26 cellular contexts compared by ENCODE assay signal in genomic region chr7:32573110-32573687, GRCh38.
DNase-seq lines count a peak whose midpoint lies in the region; ATAC-seq, FAIRE-seq and TF ChIP-seq lines count a peak whose summit lies in the region.
"Had no signal": no experiment of that assay in that cellular context is flagged by ENCODE, and none has a peak within 500 bp of the region (broad histone marks: within the 10 kb centered on the region; RNA-seq: fewer than 3 reads in every experiment).

No MANE protein-coding gene starts in this region.

- intact Hi-C loops in HepG2 (cut with micrococcal nuclease; ENCODE audit: unreplicated experiment) (no loop called here), right lobe of liver (cut with DNase I) (no loop called here), K562 (cut with micrococcal nuclease) (no loop called here)

- H4K20me1 ChIP-seq in HepG2 (ENCODE audit: insufficient read depth, low read length) (no peaks in the 10 kb centered on the region), K562 (replicated peaks; ENCODE audit: control insufficient read depth, insufficient read depth, low read length) (no peaks in the 10 kb centered on the region)

- no peak overlapping the region for H3K9ac ChIP-seq in HepG2 (ENCODE audit: insufficient read depth, low read depth, low read length)
- no peak overlapping the region for H3K9ac ChIP-seq in K562 (ENCODE audit: insufficient read depth in 1 of 2, low read depth in 2 of 2, low read length in 2 of 2)
- H3K9ac ChIP-seq in trophoblast cell (ENCODE audit: low read length) = no peak overlapping the region
- H3K9ac ChIP-seq: BLaER1 treated with 17β-estradiol and CSF1 and Interleukin-3, amounts not matched to agents 10 nM and 100 nM had no signal

- H3K4me3 ChIP-seq in HepG2 (replicated peaks in 1 of 3; ENCODE audit: insufficient read depth in 1 of 3, low read depth in 2 of 3, low read length in 3 of 3) (no peak overlapping the region), right lobe of liver (no peak overlapping the region), K562 (no peak overlapping the region), trophoblast cell (ENCODE audit: low read depth, low read length) (no peak overlapping the region)
- H3K4me3 ChIP-seq: A549; BLaER1 treated with 17β-estradiol and CSF1 and Interleukin-3, amounts not matched to agents 10 nM and 100 nM; GM23338 had no signal

- no peak overlapping the region for H4K8ac ChIP-seq in trophoblast cell (ENCODE audit: low read depth, low read length)

- no peak for TF ChIP-seq CTCF in HepG2 (CRISPR knock-in tag; IDR thresholded peaks at IDR 0.05)
- TF ChIP-seq CTCF in right lobe of liver (IDR thresholded peaks at IDR 0.05) = no peak
- no peak for TF ChIP-seq CTCF in K562 (IDR thresholded peaks at IDR 0.05 in 2 of 3, conservative IDR thresholded peaks at IDR 0.05 in 1 of 3; ENCODE audit: insufficient read depth in 2 of 3, low read depth in 1 of 3, low read length in 3 of 3)

- H3K9me3 ChIP-seq in HepG2 (ENCODE audit: low read length) (no peaks in the 10 kb centered on the region), right lobe of liver (no peaks in the 10 kb centered on the region), K562 (replicated peaks; ENCODE audit: control insufficient read depth, insufficient read depth, low read depth, low read length) (no peaks in the 10 kb centered on the region), trophoblast cell (ENCODE audit: insufficient read depth, low read depth, low read length) (no peaks in the 10 kb centered on the region)
- H3K9me3 ChIP-seq: A549; BE2C; BLaER1 treated with 17β-estradiol and CSF1 and Interleukin-3, amounts not matched to agents 10 nM and 100 nM had no signal

- no peak overlapping the region for H3K4ac ChIP-seq in trophoblast cell (ENCODE audit: low read depth, low read length)

- H3K4me1 Mint-ChIP-seq in stimulated activated naive B cell treated with anti-CD40 and anti-IgM and Interleukin-4, amounts not matched to agents 10 μg/mL and 1 μg/mL and 100 μg/mL, for 72 hours = peaks cover 0 to 3% of the 10 kb centered on the region in 2 donors
- H3K4me1 Mint-ChIP-seq: CD14-positive monocyte; CD8-positive, alpha-beta memory T cell; GM23338; H9 had no signal

- H3K14ac ChIP-seq in trophoblast cell (ENCODE audit: low read length) = no peak overlapping the region

- FAIRE-seq in HepG2 (lab: Jason Lieb, UNC) (no peak), K562 (lab: Jason Lieb, UNC) (no peak)
- FAIRE-seq: A549, D721Med, GM12891, GM18507 had no signal

- no peaks in the 10 kb centered on the region for H3K79me2 ChIP-seq in HepG2 (ENCODE audit: insufficient read depth, low read length)
- no peaks in the 10 kb centered on the region; the same call in 2 of the 3 replicates for H3K79me2 ChIP-seq in K562 (ENCODE audit: control insufficient read depth, insufficient read depth, low read length)
- no peaks in the 10 kb centered on the region for H3K79me2 ChIP-seq in trophoblast cell (ENCODE audit: control insufficient read depth, insufficient read depth, low read length, poor library complexity)

- H3K27me3 ChIP-seq in HepG2 (ENCODE audit: control insufficient read depth in 1 of 2, insufficient read depth in 2 of 2, low read length in 2 of 2) (no peaks in the 10 kb centered on the region), right lobe of liver (no peaks in the 10 kb centered on the region), K562 (ENCODE audit: control insufficient read depth in 2 of 2, insufficient read depth in 2 of 2, low read length in 2 of 2) (no peaks in the 10 kb centered on the region), trophoblast cell (ENCODE audit: insufficient read depth, low read length) (no peaks in the 10 kb centered on the region)
- H3K27me3 ChIP-seq: BE2C; BLaER1 treated with 17β-estradiol and CSF1 and Interleukin-3, amounts not matched to agents 10 nM and 100 nM had no signal

- no peak overlapping the region for H3K23ac ChIP-seq in trophoblast cell (ENCODE audit: low read length)

- H3K4me2 ChIP-seq in HepG2 (ENCODE audit: low read depth, low read length) (no peak overlapping the region), K562 (ENCODE audit: insufficient read depth, low read length) (no peak overlapping the region), trophoblast cell (ENCODE audit: low read length) (no peak overlapping the region)
- H3K4me2 ChIP-seq: A549; BLaER1 treated with 17β-estradiol and CSF1 and Interleukin-3, amounts not matched to agents 10 nM and 100 nM; GM23338 had no signal

- H3K27ac Mint-ChIP-seq in stimulated activated naive B cell treated with anti-CD40 and anti-IgM and Interleukin-4, amounts not matched to agents 10 μg/mL and 1 μg/mL and 100 μg/mL, for 72 hours = peak overlapping the region; percentile 34
- H3K27ac Mint-ChIP-seq: CD4-positive, alpha-beta T cell; GM23338 had no signal

- no peak overlapping the region for H2AK5ac ChIP-seq in trophoblast cell (ENCODE audit: low read length)

- no peak overlapping the region for H2BK5ac ChIP-seq in trophoblast cell (ENCODE audit: low read depth, low read length, poor library complexity)

- no peak for TF ChIP-seq RAD21 in HepG2 (CRISPR knock-in tag; IDR thresholded peaks at IDR 0.05)
- no peak for TF ChIP-seq RAD21 in K562 (CRISPR knock-in tag; conservative IDR thresholded peaks at IDR 0.05 in 1 of 2, IDR thresholded peaks at IDR 0.05 in 1 of 2)

- no peaks in the 10 kb centered on the region for H3K9me1 ChIP-seq in K562 (ENCODE audit: control insufficient read depth, insufficient read depth, low read length)

- POLR2A ChIA-PET in HepG2 (lab: Yijun Ruan, JAX) (no interaction called here), K562 (lab: Yijun Ruan, JAX) (interaction anchor here (0.6 kb wide), 1 partner anchor 16 kb away, joined by 3 read pairs; no protein-coding TSS in a partner anchor)

- no peak for TF ChIP-seq EP300 in HepG2 (IDR thresholded peaks at IDR 0.05; ENCODE audit: low read depth in 2 of 2, low read length in 2 of 2)
- no peak for TF ChIP-seq EP300 in HepG2 (CRISPR knock-in tag; IDR thresholded peaks at IDR 0.05; ENCODE audit: borderline replicate concordance)
- no peak for TF ChIP-seq EP300 in K562 (IDR thresholded peaks at IDR 0.05; ENCODE audit: low read length)

- H3K27ac ChIP-seq in HepG2 (ENCODE audit: extremely low read length, insufficient read depth, low read length) = no peak overlapping the region
- no peak overlapping the region for H3K27ac ChIP-seq in right lobe of liver
- no peak overlapping the region for H3K27ac ChIP-seq in K562 (ENCODE audit: extremely low read depth, low read depth, low read length)
- H3K27ac ChIP-seq in trophoblast cell (ENCODE audit: low read depth, low read length) = no peak overlapping the region
- H3K27ac ChIP-seq: BLaER1 treated with 17β-estradiol and CSF1 and Interleukin-3, amounts not matched to agents 10 nM and 100 nM had no signal

- H3K27me3 Mint-ChIP-seq in stimulated activated naive B cell treated with anti-CD40 and anti-IgM and Interleukin-4, amounts not matched to agents 10 μg/mL and 1 μg/mL and 100 μg/mL, for 72 hours = no peaks in the 10 kb centered on the region
- H3K27me3 Mint-ChIP-seq: CD4-positive, alpha-beta T cell; CD8-positive, alpha-beta memory T cell had no signal

- peaks cover 6% of the 10 kb centered on the region for H3K4me1 ChIP-seq in HepG2 (ENCODE audit: insufficient read depth, low read length)
- no peaks in the 10 kb centered on the region for H3K4me1 ChIP-seq in right lobe of liver
- H3K4me1 ChIP-seq in K562 (replicated peaks in 1 of 2; ENCODE audit: control insufficient read depth in 2 of 2, insufficient read depth in 2 of 2, low read length in 2 of 2) = no peaks in the 10 kb centered on the region
- peaks cover 0 to 2% of the 10 kb centered on the region in 2 experiments for H3K4me1 ChIP-seq in trophoblast cell (ENCODE audit: control insufficient read depth in 1 of 2, insufficient read depth in 2 of 2, low read length in 2 of 2)

- no peak overlapping the region for H2BK120ac ChIP-seq in trophoblast cell (ENCODE audit: insufficient read depth, low read length, poor library complexity)

- H4K12ac ChIP-seq in trophoblast cell (ENCODE audit: low read depth, low read length) = no peak overlapping the region

- no peak for DNase-seq in HepG2 (ENCODE audit: low spot score)
- no peak for DNase-seq in right lobe of liver
- DNase-seq in K562 (ENCODE audit: extremely low read depth in 1 of 4, low spot score in 3 of 4) = no peak
- no peak for DNase-seq in stimulated activated naive B cell treated with anti-CD40 and anti-IgM and Interleukin-4, amounts not matched to agents 10 μg/mL and 1 μg/mL and 100 μg/mL, for 72 hours
- no peak for DNase-seq in trophoblast cell
- DNase-seq in hypothalamus (lab: John Stamatoyannopoulos, UW) = no peak
- no peak for DNase-seq in NCI-H2227 (lab: John Stamatoyannopoulos, UW; ENCODE audit: unreplicated experiment)
- DNase-seq: 8988T; ACHN; AML-193; BE2C; CD4-positive, alpha-beta T cell; CD8-positive, alpha-beta memory T cell; DMS 273 treated with DMSO at 0.1 percent for 48 hours; DMS79; EL; GF-D8; H9 had no signal

- H3K4me3 Mint-ChIP-seq in stimulated activated naive B cell treated with anti-CD40 and anti-IgM and Interleukin-4, amounts not matched to agents 10 μg/mL and 1 μg/mL and 100 μg/mL, for 72 hours = no peak overlapping the region
- H3K4me3 Mint-ChIP-seq: CD14-positive monocyte; CD4-positive, alpha-beta T cell; CD8-positive, alpha-beta memory T cell; GM23338; H9 had no signal

- TF ChIP-seq POLR2A in HepG2 (IDR thresholded peaks at IDR 0.05; ENCODE audit: insufficient read depth in 1 of 2, low read depth in 2 of 2, low read length in 2 of 2) (no peak), right lobe of liver (IDR thresholded peaks at IDR 0.05) (no peak), K562 (conservative IDR thresholded peaks at IDR 0.05) (no peak)

- H3K9me3 Mint-ChIP-seq in stimulated activated naive B cell treated with anti-CD40 and anti-IgM and Interleukin-4, amounts not matched to agents 10 μg/mL and 1 μg/mL and 100 μg/mL, for 72 hours = no peaks in the 10 kb centered on the region
- H3K9me3 Mint-ChIP-seq: CD14-positive monocyte; CD4-positive, alpha-beta T cell; CD8-positive, alpha-beta memory T cell; GM23338; H9 had no signal

- peaks cover 14 to 30% of the 10 kb centered on the region in 2 donors for H3K36me3 Mint-ChIP-seq in stimulated activated naive B cell treated with anti-CD40 and anti-IgM and Interleukin-4, amounts not matched to agents 10 μg/mL and 1 μg/mL and 100 μg/mL, for 72 hours

- H2AFZ ChIP-seq in HepG2 (ENCODE audit: low read length) (no peak overlapping the region), K562 (ENCODE audit: low read depth, low read length) (no peak overlapping the region), trophoblast cell (ENCODE audit: insufficient read depth, low read length, poor library complexity) (no peak overlapping the region)
- H2AFZ ChIP-seq: GM23338 had no signal

- no peak overlapping the region for H3K18ac ChIP-seq in trophoblast cell (ENCODE audit: low read length)

- CTCF ChIA-PET in HepG2 (lab: Yijun Ruan, JAX; ENCODE audit: low intra/inter-chr PET ratio, low total read pairs) = no interaction called here
- CTCF ChIA-PET in K562 (lab: Yijun Ruan, JAX; ENCODE audit: low intra/inter-chr PET ratio) = no interaction called here

- H3K36me3 ChIP-seq in HepG2 (replicated peaks in 1 of 2; ENCODE audit: control insufficient read depth in 1 of 2, insufficient read depth in 2 of 2, low read length in 2 of 2) (peaks cover 10 to 51% of the 10 kb centered on the region in 2 experiments), right lobe of liver (peaks cover 0 to 49% (median 9%) of the 10 kb centered on the region in 4 donors), K562 (ENCODE audit: control insufficient read depth, insufficient read depth, low read length) (peaks cover 70% of the 10 kb centered on the region), trophoblast cell (ENCODE audit: control insufficient read depth in 1 of 2, insufficient read depth in 2 of 2, low read length in 2 of 2) (peaks cover 7 to 13% of the 10 kb centered on the region in 2 experiments)

- in situ Hi-C loops in HepG2 (cut with HindIII; ENCODE audit: extremely low pct_ligation_motif_present, low pct_unique_long_range_greater_than_20kb) (no loop called here), K562 (cut with MboI) (no loop called here)

- no peak overlapping the region for H4K91ac ChIP-seq in trophoblast cell (ENCODE audit: low read depth, low read length)

- WGBS in HepG2 (ENCODE audit: low lambda C conversion rate) = 96% methylated on average over 12 of the region's 12 CpGs
- 89% methylated on average over 5 of the region's 12 CpGs for WGBS in right lobe of liver (ENCODE audit: insufficient coverage, low coverage, low lambda C conversion rate, missing lambda C conversion rate)
- 97% methylated on average over 12 of the region's 12 CpGs for WGBS in K562 (ENCODE audit: insufficient coverage, low coverage, missing lambda C conversion rate)
- no CpG with 5 or more reads among the region's 12 CpGs for WGBS in trophoblast cell (ENCODE audit: extremely low coverage, insufficient coverage, insufficient read length)

- no peak overlapping the region for H2BK12ac ChIP-seq in trophoblast cell (ENCODE audit: low read length)

- no peaks in the 10 kb centered on the region for H3K79me1 ChIP-seq in trophoblast cell (ENCODE audit: low read length)

- ATAC-seq in HepG2 (no peak), right lobe of liver (no peak), K562 (no peak)
- no peak for ATAC-seq in stimulated activated naive B cell treated with anti-CD40 and anti-IgM and Interleukin-4, amounts not matched to agents 10 μg/mL and 1 μg/mL and 100 μg/mL, for 72 hours (replicated peaks)
- ATAC-seq: A549, GM23338, HCT116 had no signal

- BruUV-seq in HepG2 (replicated peaks; lab: Mats Ljungman, UMichigan) (no TSS peak), K562 (replicated peaks; lab: Mats Ljungman, UMichigan) (no TSS peak)

Comparison
In these comparisons a context has a peak if more than half of its experiments do, and no peak if none do; other contexts are left out.
1. Of the 241 proteins assayed by ChIP-seq in both HepG2 and K562: peak only in HepG2: RBM22; only in K562: none; in both: CEBPB; in neither: 238; mixed calls (peak in some experiments, not most) for 1.